ENCODE assay signal across 24 cellular contexts in the genomic region with DNA sequence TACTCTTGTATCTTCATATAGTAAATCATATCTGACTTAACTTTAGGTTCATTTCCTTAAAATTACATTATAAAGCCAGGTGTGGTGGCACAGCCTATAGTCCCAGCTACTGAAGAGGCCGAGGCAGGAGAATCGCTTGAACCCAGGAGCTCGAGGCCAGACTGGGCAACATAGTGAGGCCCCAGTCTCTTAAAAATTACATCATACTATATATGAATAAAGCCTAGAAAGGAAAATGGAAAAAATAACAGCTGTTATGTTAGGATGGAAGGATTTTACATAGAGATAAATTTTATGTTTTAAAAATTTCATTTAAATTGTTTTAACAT.
"Had no signal": no experiment of that assay in that cellular context is flagged by ENCODE, and none has a peak within 500 bp of the region (broad histone marks: within the 10 kb centered on the region; RNA-seq: fewer than 3 reads in every experiment).

No MANE protein-coding gene starts in this region.

- ATAC-seq: activated CD4-positive, alpha-beta T cell treated with anti-CD3 and anti-CD28 coated beads for 36 hours; activated T-cell treated with anti-CD3 and anti-CD28 coated beads, Interleukin-2, amount 50 U/mL, for 4 hours; K562; Panc1; Right ventricle myocardium inferior; T-cell had no signal

- DNase-seq: activated CD4-positive, alpha-beta memory T cell treated with anti-CD3 and anti-CD28 coated beads, Interleukin-2, amount 10 ng/mL, durations not matched to agents 7 days and 5 days; activated CD4-positive, alpha-beta T cell treated with anti-CD3 and anti-CD28 coated beads for 36 hours; activated CD4-positive, alpha-beta T cell treated with anti-CD3 and anti-CD28 coated beads, Interleukin-2, amount 50 U/mL, for 1 hour; activated gamma-delta T cell; activated naive CD4-positive, alpha-beta T cell treated with anti-CD3 and anti-CD28 coated beads for 36 hours; activated naive CD8-positive, alpha-beta T cell treated with anti-CD3 and anti-CD28 coated beads, Interleukin-2, amount 10 ng/mL, durations not matched to agents 7 days and 5 days; activated T-cell treated with anti-CD3 and anti-CD28 coated beads, Interleukin-2, amount 50 U/mL, for 4 hours; adrenal gland; anterior cingulate cortex; Karpas-422; NCI-H1105 treated with DMSO at 0.1 percent for 48 hours; NCI-H1436 treated with DMSO at 0.1 percent for 48 hours; NCI-H187; NCI-H2081; NCI-H510A treated with DMSO at 0.1 percent for 48 hours; NCI-H69; NK-92 treated with Interleukin-12 subunit alpha and Interleukin-12 subunit beta, amount 100 ng/mL, for 24 hours; OCI-M1; RPMI8226; T-cell had no signal

- H3K4me3 ChIP-seq: adrenal gland, K562, SK-N-MC had no signal

- H3K27me3 Mint-ChIP-seq: activated CD4-positive, alpha-beta memory T cell treated with anti-CD3 and anti-CD28 coated beads, Interleukin-2, amount 10 ng/mL, durations not matched to agents 7 days and 5 days; activated CD4-positive, alpha-beta T cell treated with anti-CD3 and anti-CD28 coated beads for 36 hours; activated naive CD8-positive, alpha-beta T cell treated with anti-CD3 and anti-CD28 coated beads, Interleukin-2, amount 10 ng/mL, durations not matched to agents 7 days and 5 days; T-cell had no signal

- H3K4me3 Mint-ChIP-seq: activated CD4-positive, alpha-beta memory T cell treated with anti-CD3 and anti-CD28 coated beads, Interleukin-2, amount 10 ng/mL, durations not matched to agents 7 days and 5 days; activated CD4-positive, alpha-beta T cell treated with anti-CD3 and anti-CD28 coated beads for 36 hours; activated naive CD4-positive, alpha-beta T cell treated with anti-CD3 and anti-CD28 coated beads for 36 hours; activated naive CD8-positive, alpha-beta T cell treated with anti-CD3 and anti-CD28 coated beads, Interleukin-2, amount 10 ng/mL, durations not matched to agents 7 days and 5 days; activated T-cell treated with anti-CD3 and anti-CD28 coated beads, Interleukin-2, amount 50 U/mL, for 4 hours; T-cell had no signal

- H3K27ac Mint-ChIP-seq: activated CD4-positive, alpha-beta memory T cell treated with anti-CD3 and anti-CD28 coated beads, Interleukin-2, amount 10 ng/mL, durations not matched to agents 7 days and 5 days; activated CD4-positive, alpha-beta T cell treated with anti-CD3 and anti-CD28 coated beads for 36 hours; activated naive CD4-positive, alpha-beta T cell treated with anti-CD3 and anti-CD28 coated beads for 36 hours; activated naive CD8-positive, alpha-beta T cell treated with anti-CD3 and anti-CD28 coated beads, Interleukin-2, amount 10 ng/mL, durations not matched to agents 7 days and 5 days; T-cell had no signal

- H3K9me3 Mint-ChIP-seq: activated CD4-positive, alpha-beta memory T cell treated with anti-CD3 and anti-CD28 coated beads, Interleukin-2, amount 10 ng/mL, durations not matched to agents 7 days and 5 days; activated naive CD4-positive, alpha-beta T cell treated with anti-CD3 and anti-CD28 coated beads for 36 hours; activated T-cell treated with anti-CD3 and anti-CD28 coated beads, Interleukin-2, amount 50 U/mL, for 4 hours; T-cell had no signal
